In the genomic region with DNA sequence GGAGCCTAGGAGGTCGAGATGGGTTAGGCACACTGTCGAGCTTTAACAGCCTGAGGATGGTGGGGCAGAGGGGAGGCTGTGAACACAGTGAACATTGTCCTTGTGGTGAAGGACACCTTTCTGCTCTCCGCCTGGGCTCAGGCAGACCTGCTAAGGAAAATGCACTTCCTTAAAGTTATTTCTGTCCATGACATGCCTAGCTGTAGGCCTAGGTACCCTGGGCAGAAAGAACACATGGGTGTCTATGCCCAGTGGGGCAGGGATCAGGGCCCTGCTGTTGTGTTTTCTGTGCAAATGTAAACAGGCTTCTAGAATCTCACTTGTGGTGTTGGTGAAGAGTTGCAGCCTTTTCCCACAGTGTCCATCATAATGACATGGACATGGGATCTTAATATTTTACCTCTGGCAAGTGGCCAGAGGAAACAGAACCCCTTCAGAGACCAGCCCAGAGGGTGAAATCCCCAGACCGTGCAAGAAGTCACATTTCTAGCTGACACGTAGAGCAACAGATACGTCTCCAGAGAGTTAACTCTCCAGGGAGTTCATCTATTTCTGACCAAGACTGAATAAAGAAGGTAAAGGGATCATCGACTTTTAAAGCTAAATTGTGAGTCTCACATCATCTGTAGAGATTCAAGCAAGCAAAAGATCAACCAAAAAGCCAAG, we compare ENCODE assay signal across 10 cellular contexts.
DNase-seq lines count a peak whose midpoint lies in the region; ATAC-seq lines count a peak whose summit lies in the region.
"Had no signal": no experiment of that assay in that cellular context is flagged by ENCODE, and none has a peak within 500 bp of the region (broad histone marks: within the 10 kb centered on the region; RNA-seq: fewer than 3 reads in every experiment).

No MANE protein-coding gene starts in this region.

- no peak overlapping the region for H4K8ac ChIP-seq in mesendoderm (ENCODE audit: low read depth, low read length)

- H3K9me3 Mint-ChIP-seq in CD4-positive, CD25-positive, alpha-beta regulatory T cell = no peaks in the 10 kb centered on the region
- H3K9me3 Mint-ChIP-seq: CD8-positive, alpha-beta T cell; dendritic cell treated with granulocyte-macrophage colony-stimulating factor and Interleukin-4, amounts not matched to agents 40 ng/mL and 50 ng/mL, for 4 days had no signal

- peaks cover 16% of the 10 kb centered on the region for H3K36me3 Mint-ChIP-seq in CD4-positive, CD25-positive, alpha-beta regulatory T cell
- H3K36me3 Mint-ChIP-seq: CD8-positive, alpha-beta T cell had no signal

- no peak for ATAC-seq in CD4-positive, CD25-positive, alpha-beta regulatory T cell (ENCODE audit: low read depth in 2 of 2)
- ATAC-seq in GM21423 (IDR thresholded peaks at IDR 0.05; ENCODE audit: unreplicated experiment) (peak; percentile 78), HG03558 (IDR thresholded peaks at IDR 0.05; ENCODE audit: extremely low read depth, unreplicated experiment) (peak; percentile 76)
- ATAC-seq: CD8-positive, alpha-beta T cell had no signal

- H3K9ac ChIP-seq in mesendoderm (ENCODE audit: low read length) = no peak overlapping the region

- H3K4me3 Mint-ChIP-seq in CD4-positive, CD25-positive, alpha-beta regulatory T cell = peak overlapping the region in 1 of 4 donors; percentile 24
- H3K4me3 Mint-ChIP-seq: CD8-positive, alpha-beta T cell; dendritic cell treated with granulocyte-macrophage colony-stimulating factor and Interleukin-4, amounts not matched to agents 40 ng/mL and 50 ng/mL, for 4 days had no signal

- no peak overlapping the region for H2BK5ac ChIP-seq in mesendoderm (ENCODE audit: low read length)

- H2BK120ac ChIP-seq in mesendoderm (ENCODE audit: low read depth, low read length) = no peak overlapping the region

- H3K27ac Mint-ChIP-seq in CD4-positive, CD25-positive, alpha-beta regulatory T cell = peak overlapping the region; percentile 41 to 93 (median 63)
- H3K27ac Mint-ChIP-seq: CD8-positive, alpha-beta T cell; dendritic cell treated with granulocyte-macrophage colony-stimulating factor and Interleukin-4, amounts not matched to agents 40 ng/mL and 50 ng/mL, for 4 days had no signal

- H2AK5ac ChIP-seq in mesendoderm (ENCODE audit: low read length) = no peak overlapping the region

- no peak overlapping the region for H3K4ac ChIP-seq in mesendoderm (ENCODE audit: low read depth, low read length)

- H3K79me2 ChIP-seq in mesendoderm (ENCODE audit: control insufficient read depth, insufficient read depth, low read length) = no peaks in the 10 kb centered on the region

- no peak overlapping the region for H3K27ac ChIP-seq in CD4-positive, CD25-positive, alpha-beta regulatory T cell (ENCODE audit: insufficient read depth, low read length, poor library complexity, severe bottlenecking)
- peak overlapping the region; percentile 22 for H3K27ac ChIP-seq in layer of hippocampus (ENCODE audit: low read depth, low read length)
- H3K27ac ChIP-seq in mesendoderm (ENCODE audit: low read depth, low read length) = no peak overlapping the region

- no peak overlapping the region for H3K23ac ChIP-seq in mesendoderm (ENCODE audit: low read length)

- no peaks in the 10 kb centered on the region for H3K79me1 ChIP-seq in mesendoderm (ENCODE audit: low read length)

- peaks cover 5% of the 10 kb centered on the region for H3K36me3 ChIP-seq in CD4-positive, CD25-positive, alpha-beta regulatory T cell (ENCODE audit: control insufficient read depth, insufficient read depth, low read length)
- H3K36me3 ChIP-seq in mesendoderm (ENCODE audit: control insufficient read depth, insufficient read depth, low read length) = no peaks in the 10 kb centered on the region

- no peak overlapping the region for H2BK15ac ChIP-seq in mesendoderm (replicated peaks; ENCODE audit: low read depth)

- no peaks in the 10 kb centered on the region for H3K4me1 ChIP-seq in CD4-positive, CD25-positive, alpha-beta regulatory T cell (ENCODE audit: control insufficient read depth, insufficient read depth, low read length, poor library complexity, severe bottlenecking)
- H3K4me1 ChIP-seq in mesendoderm (ENCODE audit: control insufficient read depth, low read depth, low read length) = peaks cover 16% of the 10 kb centered on the region

- no peaks in the 10 kb centered on the region for H3K27me3 Mint-ChIP-seq in CD4-positive, CD25-positive, alpha-beta regulatory T cell
- H3K27me3 Mint-ChIP-seq: dendritic cell treated with granulocyte-macrophage colony-stimulating factor and Interleukin-4, amounts not matched to agents 40 ng/mL and 50 ng/mL, for 4 days had no signal

- no peaks in the 10 kb centered on the region for H3K9me3 ChIP-seq in CD4-positive, CD25-positive, alpha-beta regulatory T cell (ENCODE audit: control insufficient read depth in 2 of 2, low read length in 2 of 2)

- H3K4me2 ChIP-seq in mesendoderm (ENCODE audit: low read length) = no peak overlapping the region

- peaks cover 35 to 64% (median 41%) of the 10 kb centered on the region in 4 donors for H3K4me1 Mint-ChIP-seq in CD4-positive, CD25-positive, alpha-beta regulatory T cell

- H3K18ac ChIP-seq in mesendoderm (ENCODE audit: low read length) = no peak overlapping the region

- no peak for DNase-seq in CD4-positive, CD25-positive, alpha-beta regulatory T cell
- no peak for DNase-seq in AG08396 (ENCODE audit: low spot score)
- DNase-seq in Ammon's horn (ENCODE audit: low spot score) = no peak
- no peak for DNase-seq in mesendoderm
- DNase-seq in activated effector memory CD4-positive, alpha-beta T cell treated with anti-CD3 and anti-CD28 coated beads, Interleukin-2, amount 50 U/mL, for 16 hours = no peak
- DNase-seq: CD8-positive, alpha-beta T cell had no signal

- no peak overlapping the region for H3K4me3 ChIP-seq in CD4-positive, CD25-positive, alpha-beta regulatory T cell (ENCODE audit: low read depth, low read length)
- H3K4me3 ChIP-seq in mesendoderm (ENCODE audit: low read length) = no peak overlapping the region

- no peaks in the 10 kb centered on the region for H3K27me3 ChIP-seq in CD4-positive, CD25-positive, alpha-beta regulatory T cell (ENCODE audit: control insufficient read depth, insufficient read depth, low read length)
- no peaks in the 10 kb centered on the region for H3K27me3 ChIP-seq in layer of hippocampus (ENCODE audit: control insufficient read depth, insufficient read depth, low read length)
- H3K27me3 ChIP-seq in mesendoderm (ENCODE audit: insufficient read depth, low read length, poor library complexity) = no peaks in the 10 kb centered on the region

- no CpG with 5 or more reads among the region's 7 CpGs for WGBS in mesendoderm (ENCODE audit: extremely low coverage, insufficient coverage, low lambda C conversion rate)

- no peak overlapping the region for H3K56ac ChIP-seq in mesendoderm (ENCODE audit: low read length)

- no peak overlapping the region for H4K5ac ChIP-seq in mesendoderm (ENCODE audit: low read length)

Comparison
In these comparisons a context has a peak if more than half of its experiments do, and no peak if none do; other contexts are left out.
1. ATAC-seq: peak in GM21423 (single experiment) and HG03558 (single experiment); none in CD4-positive, CD25-positive, alpha-beta regulatory T cell (0 of 2).